In genomic region chr11:46342237-46342636, GRCh38 we compare ENCODE assay signal across 13 cellular contexts. TPM values are rescaled to one million over a fixed set of nuclear protein-coding genes. Genes with fewer than 3 reads are reported as not detected.
DNase-seq lines count a peak whose midpoint lies in the region; FAIRE-seq and TF ChIP-seq lines count a peak whose summit lies in the region.
"Had no signal": no experiment of that assay in that cellular context is flagged by ENCODE, and none has a peak within 500 bp of the region (broad histone marks: within the 10 kb centered on the region; RNA-seq: fewer than 3 reads in every experiment).

No MANE protein-coding gene starts in this region.

- H3K27ac ChIP-seq in H1 (ENCODE audit: low read depth, low read length) (no peak overlapping the region), neuronal stem cell (replicated peaks; ENCODE audit: low read length) (no peak overlapping the region)
- H3K27ac ChIP-seq: ascending aorta had no signal

- H3K9ac ChIP-seq in H1 (replicated peaks in 1 of 4; ENCODE audit: extremely low read depth in 1 of 4, low read depth in 3 of 4, low read length in 3 of 4) (no peak overlapping the region), neuronal stem cell (ENCODE audit: low read depth, low read length, poor library complexity) (no peak overlapping the region)

- no peak overlapping the region for H3K4ac ChIP-seq in H1 (replicated peaks; ENCODE audit: insufficient read length, low read depth, low read length)
- H3K4ac ChIP-seq in neuronal stem cell (ENCODE audit: low read length): no peak overlapping the region

- TF ChIP-seq EP300 in H1 (IDR thresholded peaks at IDR 0.05; ENCODE audit: borderline replicate concordance in 1 of 2, low read depth in 2 of 2, low read length in 2 of 2): no peak

- H3K79me2 ChIP-seq in H1 (ENCODE audit: control insufficient read depth in 1 of 2, insufficient read depth in 2 of 2, low read length in 2 of 2): no peaks in the 10 kb centered on the region

- peak overlapping the region; percentile 85 for H3K18ac ChIP-seq in H1 (ENCODE audit: extremely low read depth, low read length)
- H3K18ac ChIP-seq in neuronal stem cell (ENCODE audit: low read length): no peak overlapping the region

- H3K56ac ChIP-seq in H1 (replicated peaks; ENCODE audit: insufficient read length, low read depth, low read length): no peak overlapping the region

- H4K8ac ChIP-seq in H1 (ENCODE audit: extremely low read depth, insufficient read depth, low read length) (no peak overlapping the region), neuronal stem cell (ENCODE audit: low read depth, low read length) (no peak overlapping the region)

- H2AFZ ChIP-seq in H1 (ENCODE audit: low read length) (no peak overlapping the region), neuronal stem cell (ENCODE audit: low read length) (peak overlapping the region; percentile 70)

- TF ChIP-seq CTCF in H1 (IDR thresholded peaks at IDR 0.05; ENCODE audit: control extremely low read depth in 1 of 3, insufficient read depth in 1 of 3, low read depth in 1 of 3, low read length in 3 of 3): no peak

- H2BK12ac ChIP-seq in H1 (ENCODE audit: low read depth, low read length) (peak overlapping the region; percentile 99; the same call in 1 of the 2 replicates), neuronal stem cell (ENCODE audit: low read length) (no peak overlapping the region)

- no peak overlapping the region for H3K14ac ChIP-seq in H1 (ENCODE audit: insufficient read length)
- H3K14ac ChIP-seq in neuronal stem cell (ENCODE audit: low read length): no peak overlapping the region

- CTCF ChIA-PET in H1 (lab: Charles Lee; ENCODE audit: partially characterized antibody): interaction anchor here (0.9 to 44.5 kb wide), 6 partner anchors 0 to 47 kb away, joined by 3 to 1004 read pairs (median 21); partner anchors contain the start of genes DGKZ and MDK

- H2BK5ac ChIP-seq in H1 (ENCODE audit: low read depth, low read length): peak overlapping the region; percentile 55; the same call in 1 of the 2 replicates
- H2BK5ac ChIP-seq in neuronal stem cell (ENCODE audit: low read length): no peak overlapping the region

- peak overlapping the region; percentile 90 for H2BK15ac ChIP-seq in H1 (ENCODE audit: low read length)
- H2BK15ac ChIP-seq in neuronal stem cell (ENCODE audit: low read length): no peak overlapping the region

- no peak for TF ChIP-seq RAD21 in H1 (IDR thresholded peaks at IDR 0.05 in 1 of 2, conservative IDR thresholded peaks at IDR 0.05 in 1 of 2; ENCODE audit: low read depth in 2 of 2, low read length in 2 of 2)

- H3K4me1 ChIP-seq in H1 (replicated peaks in 1 of 4; ENCODE audit: control insufficient read depth in 3 of 4, insufficient read depth in 4 of 4, low read length in 3 of 4) (peaks cover 42 to 63% (median 50%) of the 10 kb centered on the region in 4 experiments), neuronal stem cell (ENCODE audit: control insufficient read depth in 2 of 2, insufficient read depth in 1 of 2, low read depth in 1 of 2, low read length in 2 of 2) (peaks cover 21 to 42% of the 10 kb centered on the region in 2 donors)

- H3K23me2 ChIP-seq in H1 (ENCODE audit: low read depth, low read length): peaks cover 7% of the 10 kb centered on the region; the same call in 1 of the 2 replicates

- no peak overlapping the region for H4K5ac ChIP-seq in H1 (ENCODE audit: insufficient read length, low read depth, low read length)

- peak overlapping the region; percentile 89 for H4K91ac ChIP-seq in H1 (replicated peaks; ENCODE audit: insufficient read length, low read length)
- no peak overlapping the region for H4K91ac ChIP-seq in neuronal stem cell (ENCODE audit: low read depth, low read length, poor library complexity)

- H3K9me3 ChIP-seq in H1 (ENCODE audit: insufficient read depth in 2 of 2, low read depth in 1 of 2, low read length in 1 of 2) (no peaks in the 10 kb centered on the region), neuronal stem cell (replicated peaks in 1 of 2; ENCODE audit: control insufficient read depth in 2 of 2, insufficient read depth in 1 of 2, low read depth in 1 of 2, low read length in 2 of 2) (no peaks in the 10 kb centered on the region)
- H3K9me3 ChIP-seq: ascending aorta had no signal

- H2BK120ac ChIP-seq in H1 (replicated peaks; ENCODE audit: low read depth, low read length) (no peak overlapping the region), neuronal stem cell (ENCODE audit: low read depth, low read length) (no peak overlapping the region)

- peak overlapping the region; percentile 83; the same call in 1 of the 2 replicates for H2BK20ac ChIP-seq in H1 (ENCODE audit: low read length)

- H3K79me1 ChIP-seq in H1 (ENCODE audit: low read depth, low read length) (0 out of 2 replicates have a peak, but pooled peaks cover 3% of the 10 kb centered on the region), neuronal stem cell (ENCODE audit: low read depth, low read length) (no peaks in the 10 kb centered on the region)

- H3K27me3 ChIP-seq in H1 (replicated peaks in 1 of 4; ENCODE audit: control insufficient read depth in 3 of 4, extremely low read depth in 1 of 4, insufficient read depth in 3 of 4, low read length in 3 of 4) (peaks cover 0 to 7% (median 4%) of the 10 kb centered on the region in 4 experiments; a peak in 1 of 7 replicates), neuronal stem cell (ENCODE audit: control insufficient read depth in 3 of 3, insufficient read depth in 3 of 3, low read depth in 1 of 3, low read length in 3 of 3) (peaks cover 0 to 5% (median 0%) of the 10 kb centered on the region in 3 experiments)
- H3K27me3 ChIP-seq: ascending aorta had no signal

- FAIRE-seq in H1 (lab: Jason Lieb, UNC): no peak

- H3K36me3 ChIP-seq in H1 (ENCODE audit: control insufficient read depth in 2 of 4, insufficient read depth in 4 of 4, low read length in 3 of 4): no peaks in the 10 kb centered on the region
- H3K36me3 ChIP-seq in neuronal stem cell (replicated peaks in 1 of 2; ENCODE audit: control insufficient read depth in 2 of 2, insufficient read depth in 2 of 2, low read length in 2 of 2): no peaks in the 10 kb centered on the region
- H3K36me3 ChIP-seq: ascending aorta had no signal

- POLR2A ChIA-PET in H1 (lab: Charles Lee; ENCODE audit: partially characterized antibody): interaction anchor here (0.6 to 1.7 kb wide), 5 partner anchors 8 to 99 kb away, joined by 3 to 5 read pairs (median 4); no protein-coding TSS in a partner anchor

- H3K4me2 ChIP-seq in H1 (ENCODE audit: insufficient read depth in 1 of 2, low read depth in 2 of 2, low read length in 2 of 2) (peak overlapping the region; percentile 8 to 11; a peak in 2 of 4 replicates), neuronal stem cell (ENCODE audit: insufficient read depth, low read length, poor library complexity, severe bottlenecking) (no peak overlapping the region)

- WGBS in H1 (ENCODE audit: extremely low coverage in 1 of 2, insufficient coverage in 1 of 2, insufficient read length in 1 of 2, insufficient replicate concordance in 2 of 2, low coverage in 1 of 2, low lambda C conversion rate in 2 of 2, missing lambda C conversion rate in 1 of 2), 2 experiments: 77% methylated on average over 5 of the region's 5 CpGs; no CpG with 5 or more reads in 1 of the 2 experiments
- no CpG with 5 or more reads among the region's 5 CpGs for WGBS in neuronal stem cell (ENCODE audit: extremely low coverage in 2 of 2, insufficient read length in 2 of 2, insufficient replicate concordance in 1 of 2), 2 donors

- peak; percentile 20 for DNase-seq in activated CD4-positive, alpha-beta T cell treated with anti-CD3 and anti-CD28 coated beads, Interleukin-2, amount 50 U/mL, for 1 hour
- no peak for DNase-seq in activated CD4-positive, alpha-beta T cell treated with anti-CD3 and anti-CD28 coated beads for 1 hour
- DNase-seq in NCI-H69 (lab: John Stamatoyannopoulos, UW): peak; percentile 76
- no peak for DNase-seq in H1 (ENCODE audit: low read depth in 1 of 2, low spot score in 2 of 2)
- no peak for DNase-seq in neuronal stem cell (ENCODE audit: low spot score)
- DNase-seq in pons (ENCODE audit: low spot score): no peak
- no peak for DNase-seq in stimulated activated CD8-positive, alpha-beta memory T cell treated with anti-CD3 and anti-CD28 coated beads, Interleukin-4, amount 100 ng/mL, for 48 hours
- DNase-seq in NCI-H187 (lab: John Stamatoyannopoulos, UW): no peak
- DNase-seq: Karpas-422; NCI-H748 treated with DMSO at 0.1 percent for 48 hours; stimulated activated naive B cell treated with anti-CD40 and anti-IgM and Interleukin-4, amounts not matched to agents 10 μg/mL and 1 μg/mL and 100 μg/mL, for 72 hours had no signal

- peak overlapping the region; percentile 54; the same call in 1 of the 2 replicates for H2AK5ac ChIP-seq in H1 (ENCODE audit: low read depth, low read length)
- no peak overlapping the region for H2AK5ac ChIP-seq in neuronal stem cell (ENCODE audit: low read depth, low read length)

- no peak for TF ChIP-seq POLR2A in H1 (IDR thresholded peaks at IDR 0.05; ENCODE audit: control extremely low read depth in 1 of 2, low read depth in 2 of 2, low read length in 2 of 2)

- H3K4me3 ChIP-seq in H1 (ENCODE audit: extremely low read depth in 1 of 4, insufficient read depth in 2 of 4, low read depth in 3 of 4, low read length in 4 of 4) (no peak overlapping the region), neuronal stem cell (ENCODE audit: low read length in 2 of 2) (no peak overlapping the region)
- H3K4me3 ChIP-seq: ascending aorta had no signal

- no peak overlapping the region for H3K23ac ChIP-seq in H1 (ENCODE audit: insufficient read length)
- H3K23ac ChIP-seq in neuronal stem cell (ENCODE audit: low read depth, low read length, poor library complexity): no peak overlapping the region

- no peaks in the 10 kb centered on the region for H4K20me1 ChIP-seq in H1 (replicated peaks in 1 of 2; ENCODE audit: control insufficient read depth in 1 of 2, insufficient read depth in 2 of 2, low read length in 2 of 2)

RNA-seq across cellular contexts. Expression of gene DGKZ, which starts 5.0 kb away (rescaled TPM):
- total RNA-seq in H1 (2021; fragmentation: NEBNext Ultra II Directional; extraction: Animal tissue kit (Norgen Biotek cat#: 25700)): 84.4 and 88.5 TPM in 2 replicates
- 184 and 262 TPM in 2 replicates for polyA plus RNA-seq in H1 (2011; rRNA removed)
- 118 TPM for polyA plus RNA-seq in H1 (2011; cell fraction: cytosol; rRNA removed)
- polyA plus RNA-seq in H1 (2011; cell fraction: nucleus; rRNA removed): 335 TPM
- 56.9 to 93.0 TPM (median 85.7 TPM) in 4 replicates for polyA plus RNA-seq in H1 (2012, experiment 1 of 2)
- 72.1 TPM for polyA plus RNA-seq in H1 (2012, experiment 2 of 2)
- polyA plus RNA-seq in H1 (2013, experiment 1 of 2): 92.3 TPM
- polyA plus RNA-seq in H1 (2013, experiment 2 of 2): 81.6 TPM
- polyA minus RNA-seq in H1 (2011; rRNA and poly(A)+ RNA removed): 58.7 and 67.4 TPM in 2 replicates
- polyA minus RNA-seq in H1 (2011; cell fraction: cytosol; rRNA and poly(A)+ RNA removed): 72.8 TPM
- polyA minus RNA-seq in H1 (2011; cell fraction: nucleus; rRNA and poly(A)+ RNA removed): 103 TPM
- 33.3 TPM for polyA plus RNA-seq in neuronal stem cell (2013, experiment 1 of 2)
- polyA plus RNA-seq in neuronal stem cell (2013, experiment 2 of 2): 32.3 TPM

RNA-seq across cellular contexts. Expression of gene MDK, which starts 39.2 kb away (rescaled TPM):
- 309 and 338 TPM in 2 replicates for total RNA-seq in H1 (2021; fragmentation: NEBNext Ultra II Directional; extraction: Animal tissue kit (Norgen Biotek cat#: 25700))
- 606 and 948 TPM in 2 replicates for polyA plus RNA-seq in H1 (2011; rRNA removed)
- 870 TPM for polyA plus RNA-seq in H1 (2011; cell fraction: cytosol; rRNA removed)
- 559 TPM for polyA plus RNA-seq in H1 (2011; cell fraction: nucleus; rRNA removed)
- polyA plus RNA-seq in H1 (2012, experiment 1 of 2): 605 to 743 TPM (median 671 TPM) in 4 replicates
- polyA plus RNA-seq in H1 (2012, experiment 2 of 2): 841 TPM
- 949 TPM for polyA plus RNA-seq in H1 (2013, experiment 1 of 2)
- 1,178 TPM for polyA plus RNA-seq in H1 (2013, experiment 2 of 2)
- 84.3 and 125 TPM in 2 replicates for polyA minus RNA-seq in H1 (2011; rRNA and poly(A)+ RNA removed)
- 189 TPM for polyA minus RNA-seq in H1 (2011; cell fraction: cytosol; rRNA and poly(A)+ RNA removed)
- 88.1 TPM for polyA minus RNA-seq in H1 (2011; cell fraction: nucleus; rRNA and poly(A)+ RNA removed)
- 1,851 TPM for polyA plus RNA-seq in neuronal stem cell (2013, experiment 1 of 2)
- polyA plus RNA-seq in neuronal stem cell (2013, experiment 2 of 2): 1,853 TPM

RNA-seq across cellular contexts. Expression of gene CHRM4, which starts 49.3 kb away (rescaled TPM):
- 0.63 and 1.1 TPM in 2 replicates for total RNA-seq in H1 (2021; fragmentation: NEBNext Ultra II Directional; extraction: Animal tissue kit (Norgen Biotek cat#: 25700))
- 1.3 and 2.2 TPM in 2 replicates for polyA plus RNA-seq in H1 (2011; rRNA removed)
- 0.98 TPM for polyA plus RNA-seq in H1 (2011; cell fraction: cytosol; rRNA removed)
- 1.1 TPM for polyA plus RNA-seq in H1 (2011; cell fraction: nucleus; rRNA removed)
- 0.30 to 1.0 TPM (median 0.96 TPM) in 4 replicates for polyA plus RNA-seq in H1 (2012, experiment 1 of 2)
- polyA plus RNA-seq in H1 (2012, experiment 2 of 2): 0.66 TPM
- 0.73 TPM for polyA plus RNA-seq in H1 (2013, experiment 1 of 2)
- polyA plus RNA-seq in H1 (2013, experiment 2 of 2): 0.68 TPM
- polyA minus RNA-seq in H1 (2011; rRNA and poly(A)+ RNA removed): 1.6 and 1.9 TPM in 2 replicates
- polyA minus RNA-seq in H1 (2011; cell fraction: cytosol; rRNA and poly(A)+ RNA removed): not detected
- 1.1 TPM for polyA minus RNA-seq in H1 (2011; cell fraction: nucleus; rRNA and poly(A)+ RNA removed)
- 0.10 TPM for polyA plus RNA-seq in neuronal stem cell (2013, experiment 1 of 2)
- 0.15 TPM for polyA plus RNA-seq in neuronal stem cell (2013, experiment 2 of 2)
- total RNA-seq: ascending aorta, mesenteric fat pad had no signal

Comparison
In these comparisons a context has a peak if more than half of its experiments do, and no peak if none do; other contexts are left out.
1. DNase-seq: peak in activated CD4-positive, alpha-beta T cell treated with anti-CD3 and anti-CD28 coated beads, Interleukin-2, amount 50 U/mL, for 1 hour (single experiment) and NCI-H69 (single experiment); none in activated CD4-positive, alpha-beta T cell treated with anti-CD3 and anti-CD28 coated beads for 1 hour (single experiment), H1 (0 of 2), neuronal stem cell (single experiment), pons (single experiment), stimulated activated CD8-positive, alpha-beta memory T cell treated with anti-CD3 and anti-CD28 coated beads, Interleukin-4, amount 100 ng/mL, for 48 hours (single experiment) and NCI-H187 (0 of 2).